In the genomic region with DNA sequence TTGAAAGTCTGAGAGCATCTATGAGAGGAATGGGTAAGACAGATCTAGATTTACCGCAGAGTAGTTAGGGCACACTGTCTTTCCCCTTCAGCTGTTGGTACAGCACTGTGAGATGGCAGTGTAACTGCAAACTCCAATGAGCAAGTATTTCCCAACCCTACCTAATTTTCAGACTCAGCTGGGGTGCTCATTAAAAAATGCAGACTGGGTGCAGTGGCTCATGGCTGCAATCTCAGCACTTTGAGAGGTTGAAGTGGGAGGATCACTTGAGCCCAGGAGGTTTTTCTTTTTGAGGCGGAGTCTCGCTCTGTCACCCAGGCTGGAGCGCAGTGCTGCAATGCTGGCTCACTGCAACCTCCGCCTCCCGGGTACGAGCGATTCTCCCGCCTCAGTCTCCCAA, we compare ENCODE assay signal across 20 cellular contexts. TPM values are rescaled to one million over a fixed set of nuclear protein-coding genes. Genes with fewer than 3 reads are reported as not detected.
DNase-seq lines count a peak whose midpoint lies in the region; ATAC-seq, FAIRE-seq and TF ChIP-seq lines count a peak whose summit lies in the region.
"Had no signal": no experiment of that assay in that cellular context is flagged by ENCODE, and none has a peak within 500 bp of the region (broad histone marks: within the 10 kb centered on the region; RNA-seq: fewer than 3 reads in every experiment).

No MANE protein-coding gene starts in this region.

- no peak overlapping the region for H3K4me2 ChIP-seq in A549
- no peak overlapping the region for H3K4me2 ChIP-seq in HCT116 (ENCODE audit: low read length)
- H3K4me2 ChIP-seq in OCI-LY7 (ENCODE audit: low read length), result no peak overlapping the region
- H3K4me2 ChIP-seq in K562 (ENCODE audit: insufficient read depth, low read length), result no peak overlapping the region

- H3K9ac ChIP-seq in HCT116 (ENCODE audit: low read length) (no peak overlapping the region), K562 (ENCODE audit: insufficient read depth in 1 of 2, low read depth in 2 of 2, low read length in 2 of 2) (no peak overlapping the region)

- ATAC-seq in A549, result peak; percentile 19 to 35; a peak in 4 of 6 replicates
- ATAC-seq in HCT116, result peak; percentile 34; the same call in 1 of the 2 replicates
- ATAC-seq in K562, result peak; percentile 37; the same call in 2 of the 3 replicates
- ATAC-seq in GM18505 (IDR thresholded peaks at IDR 0.05; ENCODE audit: unreplicated experiment), result no peak

- POLR2A ChIA-PET in A549 (lab: Yijun Ruan, JAX), result interaction anchor here (1.0 to 1.4 kb wide), 2 partner anchors 8 to 12 kb away, joined by 3 to 7 read pairs; no protein-coding TSS in a partner anchor
- POLR2A ChIA-PET in HCT116 (lab: Charles Lee), result no interaction called here
- POLR2A ChIA-PET in OCI-LY7 (lab: Charles Lee), result no interaction called here
- POLR2A ChIA-PET in K562 (lab: Yijun Ruan, JAX), result interaction anchor here (1.2 to 6.0 kb wide), 3 partner anchors 10 to 22 kb away, joined by 3 to 46 read pairs (median 16); a partner anchor contains a TSS

- H3K27me3 ChIP-seq in HCT116 (ENCODE audit: insufficient read depth, low read length) (no peaks in the 10 kb centered on the region), K562 (ENCODE audit: control insufficient read depth in 2 of 2, insufficient read depth in 2 of 2, low read length in 2 of 2) (no peaks in the 10 kb centered on the region)

- H2AFZ ChIP-seq in HCT116 (ENCODE audit: low read depth, low read length, poor library complexity, severe bottlenecking) (no peak overlapping the region), OCI-LY7 (ENCODE audit: low read length) (no peak overlapping the region), K562 (ENCODE audit: low read depth, low read length) (no peak overlapping the region)

- no peak for TF ChIP-seq EP300 in A549 (IDR thresholded peaks at IDR 0.05)
- TF ChIP-seq EP300 in K562 (IDR thresholded peaks at IDR 0.05; ENCODE audit: low read length), result no peak

- H3K9me2 ChIP-seq in HCT116 (ENCODE audit: insufficient read depth) (no peaks in the 10 kb centered on the region), OCI-LY7 (ENCODE audit: insufficient read depth, low read length) (no peaks in the 10 kb centered on the region)

- H3K4me1 ChIP-seq in A549 (no peaks in the 10 kb centered on the region), HCT116 (ENCODE audit: control insufficient read depth in 1 of 2, insufficient read depth in 2 of 2, low read length in 2 of 2) (no peaks in the 10 kb centered on the region), OCI-LY7 (ENCODE audit: insufficient read depth, low read length, poor library complexity, severe bottlenecking) (peaks cover 48% of the 10 kb centered on the region), K562 (replicated peaks in 1 of 2; ENCODE audit: control insufficient read depth in 2 of 2, insufficient read depth in 2 of 2, low read length in 2 of 2) (no peaks in the 10 kb centered on the region; a peak in 1 of 5 replicates)

- CTCF ChIA-PET in A549 (lab: Yijun Ruan, JAX) (interaction anchor here (0.6 to 8.0 kb wide), 4 partner anchors 11 to 63 kb away, joined by 4 to 127 read pairs (median 18); a partner anchor contains a TSS), HCT116 (lab: Charles Lee) (interaction anchor here (1.1 kb wide), 1 partner anchor 9 kb away, joined by 3 read pairs; no protein-coding TSS in a partner anchor), OCI-LY7 (lab: Charles Lee; ENCODE audit: unreplicated experiment) (no interaction called here), K562 (lab: Yijun Ruan, JAX; ENCODE audit: low intra/inter-chr PET ratio) (no interaction called here)

- RAD21 ChIA-PET in HCT116 (lab: Charles Lee; ENCODE audit: low non-redundant PET in 1 of 2, low total read pairs in 2 of 2, uncharacterized antibody in 2 of 2, unreplicated experiment in 2 of 2), result interaction anchor here in 1 of 2 experiments (0.7 kb wide), 1 partner anchor 297 kb away, joined by 3 read pairs; no protein-coding TSS in a partner anchor

- TF ChIP-seq RAD21 in A549 (conservative IDR thresholded peaks at IDR 0.05 in 1 of 2, IDR thresholded peaks at IDR 0.05 in 1 of 2) (no peak), HCT116 (IDR thresholded peaks at IDR 0.05; ENCODE audit: low read depth) (no peak), K562 (CRISPR knock-in tag; conservative IDR thresholded peaks at IDR 0.05 in 1 of 2, IDR thresholded peaks at IDR 0.05 in 1 of 2) (no peak)

- DNase-seq in A549 (ENCODE audit: low read depth in 1 of 2, low spot score in 1 of 2) (no peak), HCT116 (ENCODE audit: low read depth, low spot score) (no peak), OCI-LY7 (ENCODE audit: low spot score) (no peak), K562 (ENCODE audit: extremely low read depth in 1 of 4, low spot score in 3 of 4) (no peak), dedifferentiated amniotic fluid mesenchymal stem cell (ENCODE audit: extremely low spot score) (no peak), RCC 7860 (ENCODE audit: low spot score) (no peak)
- no peak for DNase-seq in stimulated activated naive CD4-positive, alpha-beta T cell treated with Interleukin-2 at 50 U/mL for 16 hours (lab: John Stamatoyannopoulos, UW)
- DNase-seq: ACHN, C1 segment of cervical spinal cord, DMS79, GOT3, NCI-H1092, NCI-H1436 treated with DMSO at 0.1 percent for 48 hours, NCI-H2029, NCI-H345, NCI-H524 treated with DMSO at 0.1 percent for 48 hours had no signal

- H3K79me2 ChIP-seq in HCT116 (ENCODE audit: insufficient read depth, low read length), result no peaks in the 10 kb centered on the region
- H3K79me2 ChIP-seq in OCI-LY7 (ENCODE audit: insufficient read depth, low read depth, low read length), result peaks cover 11% of the 10 kb centered on the region; the same call in 1 of the 2 replicates
- H3K79me2 ChIP-seq in K562 (ENCODE audit: control insufficient read depth, insufficient read depth, low read length), result no peaks in the 10 kb centered on the region

- H3K4me3 ChIP-seq in A549, result no peak overlapping the region
- H3K4me3 ChIP-seq in HCT116 (replicated peaks in 1 of 2; ENCODE audit: low read depth in 1 of 2, low read length in 2 of 2), result no peak overlapping the region
- H3K4me3 ChIP-seq in OCI-LY7 (ENCODE audit: low read depth, low read length, poor library complexity, severe bottlenecking), result no peak overlapping the region
- H3K4me3 ChIP-seq in K562, result no peak overlapping the region

- H3K36me3 ChIP-seq in HCT116 (ENCODE audit: control insufficient read depth in 1 of 2, insufficient read depth in 2 of 2, low read length in 2 of 2) (peaks cover 0 to 3% of the 10 kb centered on the region in 2 experiments; a peak in 1 of 4 replicates), OCI-LY7 (ENCODE audit: insufficient read depth, low read length) (peaks cover 68% of the 10 kb centered on the region), K562 (ENCODE audit: control insufficient read depth, insufficient read depth, low read length) (peaks cover 31% of the 10 kb centered on the region; the same call in 1 of the 3 replicates)

- no peaks in the 10 kb centered on the region for H3K9me1 ChIP-seq in K562 (ENCODE audit: control insufficient read depth, insufficient read depth, low read length)

- in situ Hi-C loops in K562 (cut with MboI), result no loop called here

- H3K27ac ChIP-seq in A549 (no peak overlapping the region), HCT116 (ENCODE audit: low read depth, low read length) (no peak overlapping the region), OCI-LY7 (ENCODE audit: low read depth, low read length, poor library complexity, severe bottlenecking) (peak overlapping the region; percentile 43), K562 (ENCODE audit: extremely low read depth, low read depth, low read length) (no peak overlapping the region)

- intact Hi-C loops in HCT116 (cut with micrococcal nuclease) (no loop called here), OCI-LY7 (cut with micrococcal nuclease; ENCODE audit: unreplicated experiment) (loop anchor here (10.0 kb wide), 1 partner anchor 180 kb away; a partner anchor contains a TSS), K562 (cut with micrococcal nuclease) (no loop called here)

- TF ChIP-seq POLR2A in A549 (IDR thresholded peaks at IDR 0.05; ENCODE audit: low read length) (no peak), HCT116 (IDR thresholded peaks at IDR 0.05; ENCODE audit: borderline replicate concordance, extremely low read depth, insufficient read depth, insufficient read length) (no peak), K562 (conservative IDR thresholded peaks at IDR 0.05) (no peak), GM18505 (IDR thresholded peaks at IDR 0.05; ENCODE audit: borderline replicate concordance, extremely low read depth, insufficient read depth, insufficient read length) (no peak)

- TF ChIP-seq CTCF in A549 (IDR thresholded peaks at IDR 0.05) (no peak), HCT116 (IDR thresholded peaks at IDR 0.05 in 2 of 3, conservative IDR thresholded peaks at IDR 0.05 in 1 of 3; ENCODE audit: borderline replicate concordance in 1 of 3, insufficient read depth in 1 of 3, low read depth in 2 of 3, low read length in 2 of 3) (no peak), OCI-LY7 (conservative IDR thresholded peaks at IDR 0.05; ENCODE audit: low read length) (no peak), K562 (IDR thresholded peaks at IDR 0.05 in 2 of 3, conservative IDR thresholded peaks at IDR 0.05 in 1 of 3; ENCODE audit: insufficient read depth in 2 of 3, low read depth in 1 of 3, low read length in 3 of 3) (no peak)

- FAIRE-seq in A549 (lab: Jason Lieb, UNC), result no peak
- FAIRE-seq in K562 (lab: Jason Lieb, UNC), result no peak
- FAIRE-seq in RCC 7860 (lab: Jason Lieb, UNC), result no peak
- FAIRE-seq: D721Med, GM19239 had no signal

- H3K9me3 ChIP-seq in A549 (no peaks in the 10 kb centered on the region), HCT116 (ENCODE audit: control insufficient read depth in 1 of 2, insufficient read depth in 1 of 2, low read depth in 1 of 2, low read length in 2 of 2) (no peaks in the 10 kb centered on the region), OCI-LY7 (ENCODE audit: low read length) (peaks cover 15% of the 10 kb centered on the region), K562 (replicated peaks; ENCODE audit: control insufficient read depth, insufficient read depth, low read depth, low read length) (no peaks in the 10 kb centered on the region)

- no peaks in the 10 kb centered on the region for H4K20me1 ChIP-seq in HCT116 (ENCODE audit: insufficient read depth)
- no peaks in the 10 kb centered on the region for H4K20me1 ChIP-seq in OCI-LY7 (ENCODE audit: insufficient read depth, low read length)
- H4K20me1 ChIP-seq in K562 (replicated peaks; ENCODE audit: control insufficient read depth, insufficient read depth, low read length), result no peaks in the 10 kb centered on the region

- BruUV-seq in HCT116 (replicated peaks; lab: Mats Ljungman, UMichigan) (no TSS peak), OCI-LY7 (replicated peaks; lab: Mats Ljungman, UMichigan) (no TSS peak), K562 (replicated peaks; lab: Mats Ljungman, UMichigan) (no TSS peak)

- 90% methylated on average over 9 of the region's 9 CpGs for WGBS in A549 (ENCODE audit: missing lambda C conversion rate)
- 66% methylated on average over 9 of the region's 9 CpGs for WGBS in K562 (ENCODE audit: insufficient coverage, low coverage, missing lambda C conversion rate)

RNA-seq across cellular contexts. Expression of a gene that starts 12.6 kb away (rescaled TPM):
- polyA plus RNA-seq in A549 (2011; rRNA removed) (9.4 and 10.3 TPM in 2 replicates), A549 (2017; fragmentation: RNase III; extraction: RNeasy Plus Mini Kit Qiagen cat#74134 plus additional on column Dnase treatment) (6.7 to 10.4 TPM (median 8.4 TPM) in 3 replicates), K562 (2011; rRNA removed) (12.7 and 24.3 TPM in 2 replicates), K562 (2014; fragmentation: Illumina TruSeq; extraction: Trizol) (14.2 and 17.9 TPM in 2 replicates), K562 (2014; fragmentation: Nextera tagmentation; extraction: Ambion mirVana) (1 to 10 TPM in 1 of 2 experiments, under 1 TPM in 1; 0.99 to 1.6 TPM), K562 (2014; rRNA removed) (21.1 and 25.9 TPM in 2 replicates)
- 9.1 and 12.1 TPM in 2 replicates for polyA plus RNA-seq in A549 (2012; cell fraction: cytosol; rRNA removed)
- polyA plus RNA-seq in A549 (2012; cell fraction: nucleus; rRNA removed), result 30.4 and 33.8 TPM in 2 replicates
- polyA minus RNA-seq in A549 (2011; rRNA and poly(A)+ RNA removed), result 13.0 and 15.7 TPM in 2 replicates
- total RNA-seq in HCT116 (2021; ENCODE audit: unreplicated experiment) (19.5 TPM), OCI-LY7 (2022) (25.1 and 26.3 TPM in 2 replicates), K562 (2014; rRNA removed) (22.3 and 25.1 TPM in 2 replicates), K562 (2014; rRNA removed; fragmentation: Illumina TruSeq; extraction: Trizol) (7.2 and 9.2 TPM in 2 replicates), K562 (2015; rRNA removed; fragmentation: Illumina TruSeq; extraction: Trizol) (7.4 and 7.5 TPM in 2 replicates), K562 (2021) (29.4 and 31.3 TPM in 2 replicates)
- 17.9 and 23.5 TPM in 2 replicates for polyA plus RNA-seq in HCT116 (2012)
- total RNA-seq in OCI-LY7 (2014; rRNA removed; shearing (Covaris generic)), result 15.7 and 24.8 TPM in 2 replicates
- total RNA-seq in K562 (2011; cell fraction: chromatin; rRNA removed; ENCODE audit: low replicate concordance), result 21.6 and 47.1 TPM in 2 replicates
- 66.6 and 72.4 TPM in 2 replicates for total RNA-seq in K562 (2011; cell fraction: nucleolus; rRNA removed)
- total RNA-seq in K562 (2011; cell fraction: nucleoplasm; rRNA removed), result 43.8 and 47.6 TPM in 2 replicates
- polyA plus RNA-seq in K562 (2011; cell fraction: cytosol; rRNA removed), result 28.9 and 37.9 TPM in 2 replicates
- polyA plus RNA-seq in K562 (2011; cell fraction: nucleus; rRNA removed), result 66.3 and 85.9 TPM in 2 replicates
- polyA plus RNA-seq in K562 (2012), result 19.5 and 24.1 TPM in 2 replicates
- 8.8 and 10.7 TPM in 2 replicates for polyA minus RNA-seq in K562 (2011; rRNA and poly(A)+ RNA removed)
- 13.4 and 16.7 TPM in 2 replicates for polyA minus RNA-seq in K562 (2011; cell fraction: cytosol; rRNA and poly(A)+ RNA removed)
- 11.1 and 12.7 TPM in 2 replicates for polyA minus RNA-seq in K562 (2011; cell fraction: nucleus; rRNA and poly(A)+ RNA removed)

RNA-seq across cellular contexts. Expression of a gene that starts 13.4 kb away (rescaled TPM):
- polyA plus RNA-seq in A549 (2011; rRNA removed) (974 and 1,002 TPM in 2 replicates), A549 (2017; fragmentation: RNase III; extraction: RNeasy Plus Mini Kit Qiagen cat#74134 plus additional on column Dnase treatment) (785 to 834 TPM (median 811 TPM) in 3 replicates), K562 (2011; rRNA removed) (1,538 and 1,599 TPM in 2 replicates), K562 (2014; fragmentation: Illumina TruSeq; extraction: Trizol) (781 and 861 TPM in 2 replicates), K562 (2014; fragmentation: Nextera tagmentation; extraction: Ambion mirVana) (1,000 to 10,000 TPM; 3,747 to 4,411 TPM), K562 (2014; rRNA removed) (1,021 and 1,290 TPM in 2 replicates)
- polyA plus RNA-seq in A549 (2012; cell fraction: cytosol; rRNA removed), result 950 and 1,298 TPM in 2 replicates
- polyA plus RNA-seq in A549 (2012; cell fraction: nucleus; rRNA removed), result 367 and 451 TPM in 2 replicates
- polyA minus RNA-seq in A549 (2011; rRNA and poly(A)+ RNA removed), result 171 and 271 TPM in 2 replicates
- total RNA-seq in HCT116 (2021; ENCODE audit: unreplicated experiment) (927 TPM), OCI-LY7 (2022) (518 and 523 TPM in 2 replicates), K562 (2014; rRNA removed) (1,029 and 1,092 TPM in 2 replicates), K562 (2014; rRNA removed; fragmentation: Illumina TruSeq; extraction: Trizol) (793 and 886 TPM in 2 replicates), K562 (2015; rRNA removed; fragmentation: Illumina TruSeq; extraction: Trizol) (677 and 728 TPM in 2 replicates), K562 (2021) (1,103 and 1,199 TPM in 2 replicates)
- 945 and 1,044 TPM in 2 replicates for polyA plus RNA-seq in HCT116 (2012)
- 774 and 848 TPM in 2 replicates for total RNA-seq in OCI-LY7 (2014; rRNA removed; shearing (Covaris generic))
- 50.0 and 52.6 TPM in 2 replicates for total RNA-seq in K562 (2011; cell fraction: chromatin; rRNA removed; ENCODE audit: low replicate concordance)
- 163 and 171 TPM in 2 replicates for total RNA-seq in K562 (2011; cell fraction: nucleolus; rRNA removed)
- total RNA-seq in K562 (2011; cell fraction: nucleoplasm; rRNA removed), result 148 and 206 TPM in 2 replicates
- polyA plus RNA-seq in K562 (2011; cell fraction: cytosol; rRNA removed), result 691 and 802 TPM in 2 replicates
- 342 and 554 TPM in 2 replicates for polyA plus RNA-seq in K562 (2011; cell fraction: nucleus; rRNA removed)
- 738 and 818 TPM in 2 replicates for polyA plus RNA-seq in K562 (2012)
- polyA minus RNA-seq in K562 (2011; rRNA and poly(A)+ RNA removed), result 280 and 301 TPM in 2 replicates
- 111 and 125 TPM in 2 replicates for polyA minus RNA-seq in K562 (2011; cell fraction: cytosol; rRNA and poly(A)+ RNA removed)
- 38.4 and 110 TPM in 2 replicates for polyA minus RNA-seq in K562 (2011; cell fraction: nucleus; rRNA and poly(A)+ RNA removed)

RNA-seq across cellular contexts. Expression of a gene that starts 25.6 kb away (rescaled TPM):
- polyA plus RNA-seq in A549 (2011; rRNA removed), result 4.9 and 6.9 TPM in 2 replicates
- 10.4 and 14.6 TPM in 2 replicates for polyA plus RNA-seq in A549 (2012; cell fraction: cytosol; rRNA removed)
- polyA plus RNA-seq in A549 (2012; cell fraction: nucleus; rRNA removed), result 42.9 and 66.6 TPM in 2 replicates
- 10.9 to 12.7 TPM (median 11.5 TPM) in 3 replicates for polyA plus RNA-seq in A549 (2017; fragmentation: RNase III; extraction: RNeasy Plus Mini Kit Qiagen cat#74134 plus additional on column Dnase treatment)
- polyA minus RNA-seq in A549 (2011; rRNA and poly(A)+ RNA removed), result 3.2 and 5.2 TPM in 2 replicates
- 31.7 TPM for total RNA-seq in HCT116 (2021; ENCODE audit: unreplicated experiment)
- 11.7 and 16.2 TPM in 2 replicates for polyA plus RNA-seq in HCT116 (2012)
- total RNA-seq in OCI-LY7 (2014; rRNA removed; shearing (Covaris generic)), result 23.9 and 27.5 TPM in 2 replicates
- total RNA-seq in OCI-LY7 (2022), result 31.7 and 32.2 TPM in 2 replicates
- 16.6 and 30.3 TPM in 2 replicates for total RNA-seq in K562 (2011; cell fraction: chromatin; rRNA removed; ENCODE audit: low replicate concordance)
- total RNA-seq in K562 (2011; cell fraction: nucleolus; rRNA removed), result 17.5 and 18.4 TPM in 2 replicates
- 21.0 and 36.0 TPM in 2 replicates for total RNA-seq in K562 (2011; cell fraction: nucleoplasm; rRNA removed)
- 13.2 and 18.5 TPM in 2 replicates for total RNA-seq in K562 (2014; rRNA removed)
- 5.0 and 5.5 TPM in 2 replicates for total RNA-seq in K562 (2014; rRNA removed; fragmentation: Illumina TruSeq; extraction: Trizol)
- total RNA-seq in K562 (2015; rRNA removed; fragmentation: Illumina TruSeq; extraction: Trizol), result 7.9 and 8.3 TPM in 2 replicates
- total RNA-seq in K562 (2021), result 32.6 and 36.1 TPM in 2 replicates
- 5.4 and 6.1 TPM in 2 replicates for polyA plus RNA-seq in K562 (2011; rRNA removed)
- polyA plus RNA-seq in K562 (2011; cell fraction: cytosol; rRNA removed), result 10.2 and 11.6 TPM in 2 replicates
- 19.1 and 20.0 TPM in 2 replicates for polyA plus RNA-seq in K562 (2011; cell fraction: nucleus; rRNA removed)
- 9.1 and 13.3 TPM in 2 replicates for polyA plus RNA-seq in K562 (2012)
- 7.3 and 10.9 TPM in 2 replicates for polyA plus RNA-seq in K562 (2014; fragmentation: Illumina TruSeq; extraction: Trizol)
- polyA plus RNA-seq in K562 (2014; fragmentation: Nextera tagmentation; extraction: Ambion mirVana), result 1 to 10 TPM; 1.5 to 4.0 TPM
- polyA plus RNA-seq in K562 (2014; rRNA removed), result 11.8 and 15.6 TPM in 2 replicates
- polyA minus RNA-seq in K562 (2011; rRNA and poly(A)+ RNA removed), result 3.9 and 4.7 TPM in 2 replicates
- polyA minus RNA-seq in K562 (2011; cell fraction: cytosol; rRNA and poly(A)+ RNA removed), result 6.2 and 6.7 TPM in 2 replicates
- 4.8 and 8.6 TPM in 2 replicates for polyA minus RNA-seq in K562 (2011; cell fraction: nucleus; rRNA and poly(A)+ RNA removed)

RNA-seq across cellular contexts. Expression of a gene that starts 28.1 kb away (rescaled TPM):
- polyA plus RNA-seq in A549 (2011; rRNA removed), result 0.05 TPM in 1 of 2 replicates, not detected in the other
- 0.09 and 0.10 TPM in 2 replicates for polyA plus RNA-seq in A549 (2012; cell fraction: cytosol; rRNA removed)
- polyA plus RNA-seq in A549 (2012; cell fraction: nucleus; rRNA removed), result 0.06 and 0.16 TPM in 2 replicates
- 0.04 TPM in 1 of 3 replicates, not detected in the others for polyA plus RNA-seq in A549 (2017; fragmentation: RNase III; extraction: RNeasy Plus Mini Kit Qiagen cat#74134 plus additional on column Dnase treatment)
- polyA minus RNA-seq in A549 (2011; rRNA and poly(A)+ RNA removed), result not detected in 2 replicates
- total RNA-seq in HCT116 (2021; ENCODE audit: unreplicated experiment), result 2.1 TPM
- polyA plus RNA-seq in HCT116 (2012), result 0.86 and 1.2 TPM in 2 replicates
- total RNA-seq in OCI-LY7 (2014; rRNA removed; shearing (Covaris generic)), result not detected in 2 replicates
- not detected in 2 replicates for total RNA-seq in OCI-LY7 (2022)
- total RNA-seq in K562 (2011; cell fraction: chromatin; rRNA removed; ENCODE audit: low replicate concordance), result 0.48 and 1.4 TPM in 2 replicates
- 0.66 and 0.67 TPM in 2 replicates for total RNA-seq in K562 (2011; cell fraction: nucleolus; rRNA removed)
- 0.37 and 0.76 TPM in 2 replicates for total RNA-seq in K562 (2011; cell fraction: nucleoplasm; rRNA removed)
- 1.6 and 2.4 TPM in 2 replicates for total RNA-seq in K562 (2014; rRNA removed)
- 0.64 and 0.76 TPM in 2 replicates for total RNA-seq in K562 (2014; rRNA removed; fragmentation: Illumina TruSeq; extraction: Trizol)
- total RNA-seq in K562 (2015; rRNA removed; fragmentation: Illumina TruSeq; extraction: Trizol), result 0.51 and 0.64 TPM in 2 replicates
- 1.5 and 2.0 TPM in 2 replicates for total RNA-seq in K562 (2021)
- polyA plus RNA-seq in K562 (2011; rRNA removed), result 0.20 and 1.4 TPM in 2 replicates
- 0.82 and 0.99 TPM in 2 replicates for polyA plus RNA-seq in K562 (2011; cell fraction: cytosol; rRNA removed)
- 0.51 and 0.86 TPM in 2 replicates for polyA plus RNA-seq in K562 (2011; cell fraction: nucleus; rRNA removed)
- polyA plus RNA-seq in K562 (2012), result 1.8 and 3.2 TPM in 2 replicates
- polyA plus RNA-seq in K562 (2014; fragmentation: Illumina TruSeq; extraction: Trizol), result 1.8 and 2.2 TPM in 2 replicates
- polyA plus RNA-seq in K562 (2014; fragmentation: Nextera tagmentation; extraction: Ambion mirVana), result under 1 TPM; 0.06 to 0.07 TPM
- 1.2 and 1.6 TPM in 2 replicates for polyA plus RNA-seq in K562 (2014; rRNA removed)
- 0.21 and 0.54 TPM in 2 replicates for polyA minus RNA-seq in K562 (2011; rRNA and poly(A)+ RNA removed)
- 1.1 TPM in 1 of 2 replicates, not detected in the other for polyA minus RNA-seq in K562 (2011; cell fraction: cytosol; rRNA and poly(A)+ RNA removed)
- polyA minus RNA-seq in K562 (2011; cell fraction: nucleus; rRNA and poly(A)+ RNA removed), result 0.13 and 1.1 TPM in 2 replicates
- total RNA-seq: MCF 10A had no signal

RNA-seq across cellular contexts. Expression of a gene that starts 37.1 kb away (rescaled TPM):
- polyA plus RNA-seq in A549 (2011; rRNA removed) (0.83 and 1.2 TPM in 2 replicates), A549 (2017; fragmentation: RNase III; extraction: RNeasy Plus Mini Kit Qiagen cat#74134 plus additional on column Dnase treatment) (0.96 to 1.6 TPM (median 1.4 TPM) in 3 replicates), K562 (2011; rRNA removed) (10.7 and 14.0 TPM in 2 replicates), K562 (2014; fragmentation: Illumina TruSeq; extraction: Trizol) (12.7 and 16.9 TPM in 2 replicates), K562 (2014; fragmentation: Nextera tagmentation; extraction: Ambion mirVana) (1 to 10 TPM; 2.2 to 2.5 TPM), K562 (2014; rRNA removed) (26.3 and 26.8 TPM in 2 replicates)
- 0.42 and 0.57 TPM in 2 replicates for polyA plus RNA-seq in A549 (2012; cell fraction: cytosol; rRNA removed)
- polyA plus RNA-seq in A549 (2012; cell fraction: nucleus; rRNA removed), result 3.6 and 4.4 TPM in 2 replicates
- 2.0 and 2.6 TPM in 2 replicates for polyA minus RNA-seq in A549 (2011; rRNA and poly(A)+ RNA removed)
- total RNA-seq in HCT116 (2021; ENCODE audit: unreplicated experiment) (14.1 TPM), OCI-LY7 (2022) (23.3 and 24.6 TPM in 2 replicates), K562 (2014; rRNA removed) (12.7 and 14.9 TPM in 2 replicates), K562 (2014; rRNA removed; fragmentation: Illumina TruSeq; extraction: Trizol) (13.4 and 13.6 TPM in 2 replicates), K562 (2015; rRNA removed; fragmentation: Illumina TruSeq; extraction: Trizol) (19.6 and 19.8 TPM in 2 replicates), K562 (2021) (21.7 and 24.4 TPM in 2 replicates)
- polyA plus RNA-seq in HCT116 (2012), result 9.9 and 10.3 TPM in 2 replicates
- 6.6 and 7.9 TPM in 2 replicates for total RNA-seq in OCI-LY7 (2014; rRNA removed; shearing (Covaris generic))
- total RNA-seq in K562 (2011; cell fraction: chromatin; rRNA removed; ENCODE audit: low replicate concordance), result 167 and 311 TPM in 2 replicates
- 156 and 157 TPM in 2 replicates for total RNA-seq in K562 (2011; cell fraction: nucleolus; rRNA removed)
- total RNA-seq in K562 (2011; cell fraction: nucleoplasm; rRNA removed), result 157 and 215 TPM in 2 replicates
- 5.8 and 6.6 TPM in 2 replicates for polyA plus RNA-seq in K562 (2011; cell fraction: cytosol; rRNA removed)
- polyA plus RNA-seq in K562 (2011; cell fraction: nucleus; rRNA removed), result 109 and 181 TPM in 2 replicates
- polyA plus RNA-seq in K562 (2012), result 31.1 and 55.4 TPM in 2 replicates
- polyA minus RNA-seq in K562 (2011; rRNA and poly(A)+ RNA removed), result 13.2 and 19.1 TPM in 2 replicates
- polyA minus RNA-seq in K562 (2011; cell fraction: cytosol; rRNA and poly(A)+ RNA removed), result 7.3 and 11.5 TPM in 2 replicates
- 49.4 and 54.7 TPM in 2 replicates for polyA minus RNA-seq in K562 (2011; cell fraction: nucleus; rRNA and poly(A)+ RNA removed)
- total RNA-seq: MCF 10A had no signal

Comparison
In these comparisons a context has a peak if more than half of its experiments do, and no peak if none do; other contexts are left out.
1. CTCF ChIA-PET loops: an anchor here in A549 (0.6 to 8.0 kb wide) and HCT116 (1.1 kb wide); none called in OCI-LY7 and K562.
2. POLR2A ChIA-PET loops: an anchor here in A549 (1.0 to 1.4 kb wide) and K562 (1.2 to 6.0 kb wide); none called in HCT116 and OCI-LY7.